ENCODE assay signal across 1 cellular context in the genomic region with DNA sequence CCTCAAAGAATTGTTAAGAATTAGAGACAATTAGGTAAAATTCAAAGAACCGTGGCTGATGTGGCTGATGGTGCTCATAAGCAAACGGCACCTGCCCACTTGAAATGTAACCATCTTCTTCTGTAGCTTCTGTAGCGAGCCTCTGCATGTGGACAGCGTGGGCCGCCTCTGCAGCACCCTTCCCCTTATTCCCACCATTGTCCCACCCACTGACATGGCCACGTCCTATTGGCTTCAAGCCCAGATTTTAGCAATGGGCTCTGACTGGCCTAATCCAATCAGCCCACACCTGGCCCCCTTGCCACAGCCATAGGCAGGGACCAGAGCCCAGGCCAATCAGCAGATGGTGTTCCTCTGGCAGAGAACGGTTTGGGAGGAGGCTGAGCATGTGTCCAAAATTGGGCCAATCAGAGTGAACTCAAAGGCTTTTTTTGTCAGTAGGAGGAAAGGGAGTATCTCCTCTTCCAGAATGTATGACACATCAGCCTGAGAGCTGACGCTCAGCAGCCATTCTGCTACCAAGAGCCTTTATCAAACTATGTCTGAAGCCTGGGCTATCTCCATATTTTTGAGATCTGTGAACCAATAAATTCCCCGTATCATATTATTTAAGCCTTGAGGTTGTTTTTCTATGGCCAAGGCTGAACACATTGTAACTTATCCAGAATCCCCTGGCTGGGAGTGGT.
TF ChIP-seq lines count a peak whose summit lies in the region.

No MANE protein-coding gene starts in this region.

TF ChIP-seq in IMR-90, 13 proteins besides CTCF, POLR2A, EP300 and RAD21:
- TF ChIP-seq FOS (IDR thresholded peaks at IDR 0.05; ENCODE audit: low read depth, low read length), result no peak
- no peak for TF ChIP-seq USF2 (IDR thresholded peaks at IDR 0.05; ENCODE audit: low read depth, low read length)
- no peak for TF ChIP-seq MXI1 (IDR thresholded peaks at IDR 0.05; ENCODE audit: borderline replicate concordance, low read depth, low read length)
